Comparison of ENCODE assay signal across 8 cellular contexts in genomic region chr7:69596723-69597277, GRCh38. TPM values are rescaled to one million over a fixed set of nuclear protein-coding genes. Genes with fewer than 3 reads are reported as not detected.
A peak's percentile ranks its signal among the peaks of the same experiment; 100 is the strongest.
DNase-seq lines count a peak whose midpoint lies in the region; ATAC-seq, FAIRE-seq and TF ChIP-seq lines count a peak whose summit lies in the region.

No MANE protein-coding gene starts in this region.

- POLR2A ChIA-PET in activated CD8-positive, alpha-beta T cell treated with anti-CD3 and anti-CD28 coated beads for 36 hours (lab: Charles Lee), result interaction anchor here (1.1 kb wide), 1 partner anchor 20 kb away, joined by 3 read pairs; no protein-coding TSS in a partner anchor

- no peaks in the 10 kb centered on the region for H3K9me3 Mint-ChIP-seq in activated CD8-positive, alpha-beta T cell treated with anti-CD3 and anti-CD28 coated beads for 36 hours

- H2AFZ ChIP-seq in keratinocyte (ENCODE audit: control insufficient read depth, low read length), result no peak overlapping the region

- CTCF ChIA-PET in activated CD8-positive, alpha-beta T cell treated with anti-CD3 and anti-CD28 coated beads for 36 hours (lab: Charles Lee), result no interaction called here

- H3K4me1 ChIP-seq in keratinocyte (ENCODE audit: control insufficient read depth, extremely low read depth, insufficient read depth, low read length) (peaks cover 8% of the 10 kb centered on the region), stomach smooth muscle (ENCODE audit: control insufficient read depth, insufficient read depth, low read length) (peaks cover 21% of the 10 kb centered on the region)

- H3K27ac ChIP-seq in keratinocyte (ENCODE audit: control insufficient read depth, insufficient read depth, low read length) (no peak overlapping the region), stomach smooth muscle (ENCODE audit: low read length) (peak overlapping the region; percentile 84)

- DNase-seq in NCI-H748 (lab: John Stamatoyannopoulos, UW; ENCODE audit: unreplicated experiment) (peak; percentile 55), NCI-H748 treated with DMSO at 0.1 percent for 48 hours (lab: John Stamatoyannopoulos, UW) (no peak), keratinocyte (ENCODE audit: low read depth, low spot score) (no peak), EL (no peak), CD1c-positive myeloid dendritic cell (ENCODE audit: extremely low spot score) (no peak)
- no peak for DNase-seq in activated CD8-positive, alpha-beta T cell treated with anti-CD3 and anti-CD28 coated beads for 36 hours

- H3K27me3 Mint-ChIP-seq in activated CD8-positive, alpha-beta T cell treated with anti-CD3 and anti-CD28 coated beads for 36 hours, result peaks cover 33% of the 10 kb centered on the region

- dilution Hi-C loops in keratinocyte (cut with MboI; ENCODE audit: extremely low pct_ligation_motif_present, low sequenced_read_pairs), result no loop called here

- FAIRE-seq in keratinocyte (lab: Jason Lieb, UNC), result no peak

- H3K27ac Mint-ChIP-seq in activated CD8-positive, alpha-beta T cell treated with anti-CD3 and anti-CD28 coated beads for 36 hours, result no peak overlapping the region

- no peaks in the 10 kb centered on the region for H3K36me3 Mint-ChIP-seq in activated CD8-positive, alpha-beta T cell treated with anti-CD3 and anti-CD28 coated beads for 36 hours (ENCODE audit: low read depth)

- H3K79me2 ChIP-seq in keratinocyte (ENCODE audit: control insufficient read depth, insufficient read depth, low read length), result no peaks in the 10 kb centered on the region

- intact Hi-C loops in activated CD8-positive, alpha-beta T cell treated with anti-CD3 and anti-CD28 coated beads for 36 hours (cut with micrococcal nuclease), result no loop called here

- no peak overlapping the region for H3K9ac ChIP-seq in keratinocyte (ENCODE audit: control insufficient read depth, extremely low read depth, insufficient read depth, low read length)
- H3K9ac ChIP-seq in stomach smooth muscle (ENCODE audit: low read length in 2 of 2), result peak overlapping the region; percentile 66 to 75

- H3K36me3 ChIP-seq in keratinocyte (ENCODE audit: control insufficient read depth in 2 of 2, extremely low read depth in 1 of 2, insufficient read depth in 2 of 2, low read length in 2 of 2) (no peaks in the 10 kb centered on the region), stomach smooth muscle (ENCODE audit: control insufficient read depth in 2 of 2, insufficient read depth in 2 of 2, low read length in 2 of 2) (no peaks in the 10 kb centered on the region)

- H3K4me2 ChIP-seq in keratinocyte (ENCODE audit: control insufficient read depth, extremely low read depth, insufficient read depth, low read depth, low read length), result peak overlapping the region; percentile 79

- H3K27me3 ChIP-seq in keratinocyte (ENCODE audit: control insufficient read depth, extremely low read depth, insufficient read depth, low read length) (peaks cover 47% of the 10 kb centered on the region), stomach smooth muscle (ENCODE audit: control insufficient read depth in 1 of 2, insufficient read depth in 2 of 2, low read length in 2 of 2) (no peaks in the 10 kb centered on the region)

- H3K4me1 Mint-ChIP-seq in activated CD8-positive, alpha-beta T cell treated with anti-CD3 and anti-CD28 coated beads for 36 hours (ENCODE audit: low read depth), result peaks cover 11% of the 10 kb centered on the region

- no peak for TF ChIP-seq CTCF in activated CD8-positive, alpha-beta T cell treated with anti-CD3 and anti-CD28 coated beads for 36 hours (IDR thresholded peaks at IDR 0.05)
- no peak for TF ChIP-seq CTCF in keratinocyte (optimal IDR thresholded peaks at IDR 0.05 in 1 of 3, IDR thresholded peaks at IDR 0.05 in 1 of 3, conservative IDR thresholded peaks at IDR 0.05 in 1 of 3; ENCODE audit: extremely low read depth in 1 of 3, insufficient read depth in 2 of 3, low read length in 3 of 3)

- no peak for ATAC-seq in activated CD8-positive, alpha-beta T cell treated with anti-CD3 and anti-CD28 coated beads for 36 hours
- no peak for ATAC-seq in HG03045 (IDR thresholded peaks at IDR 0.05; ENCODE audit: unreplicated experiment)

- H3K4me3 Mint-ChIP-seq in activated CD8-positive, alpha-beta T cell treated with anti-CD3 and anti-CD28 coated beads for 36 hours, result peak overlapping the region; percentile 37

- H3K9me1 ChIP-seq in keratinocyte (ENCODE audit: control insufficient read depth, extremely low read depth, insufficient read depth, low read length), result no peaks in the 10 kb centered on the region

- H3K9me3 ChIP-seq in keratinocyte (ENCODE audit: control insufficient read depth, low read depth, low read length) (no peaks in the 10 kb centered on the region), stomach smooth muscle (ENCODE audit: control insufficient read depth in 2 of 2, low read length in 2 of 2) (no peaks in the 10 kb centered on the region)

- H4K20me1 ChIP-seq in keratinocyte (ENCODE audit: control insufficient read depth, extremely low read depth, insufficient read depth, low read length), result no peaks in the 10 kb centered on the region

- peak overlapping the region in 2 of 3 experiments; percentile 34 to 42 for H3K4me3 ChIP-seq in keratinocyte (ENCODE audit: control insufficient read depth in 2 of 3, extremely low read depth in 1 of 3, insufficient read depth in 2 of 3, low read depth in 1 of 3, low read length in 3 of 3)
- H3K4me3 ChIP-seq in stomach smooth muscle (ENCODE audit: low read length in 2 of 2), result peak overlapping the region; percentile 79 to 91

RNA-seq across cellular contexts. Expression of gene AUTS2, which starts 1.5 kb away (rescaled TPM):
- 1 to 10 TPM; 3.1 to 3.3 TPM for total RNA-seq in activated CD8-positive, alpha-beta T cell treated with anti-CD3 and anti-CD28 coated beads for 36 hours
- polyA plus RNA-seq in keratinocyte, result 3.7 to 4.7 TPM (median 3.8 TPM) in 3 replicates
- polyA plus RNA-seq in keratinocyte (2011; ENCODE audit: low read depth), result 7.7 TPM
- 2.5 and 3.8 TPM in 2 replicates for polyA plus RNA-seq in keratinocyte (2011; cell fraction: cytosol; rRNA removed)
- 30.0 and 35.0 TPM in 2 replicates for polyA plus RNA-seq in keratinocyte (2011; cell fraction: nucleus; rRNA removed)
- polyA plus RNA-seq in keratinocyte (2012; ENCODE audit: low replicate concordance), result 13.5 and 20.1 TPM in 2 replicates
- 14.3 to 44.6 TPM (median 25.2 TPM) in 3 replicates for polyA minus RNA-seq in keratinocyte
- polyA minus RNA-seq in keratinocyte (2011; cell fraction: cytosol; rRNA and poly(A)+ RNA removed), result 8.1 TPM
- 35.2 and 44.5 TPM in 2 replicates for polyA minus RNA-seq in keratinocyte (2011; cell fraction: nucleus; rRNA and poly(A)+ RNA removed)
